In genomic region chr4:26108024-26108423, GRCh38 we compare ENCODE assay signal across 25 cellular contexts.
"Had no signal": no experiment of that assay in that cellular context is flagged by ENCODE, and none has a peak within 500 bp of the region (broad histone marks: within the 10 kb centered on the region; RNA-seq: fewer than 3 reads in every experiment).

No MANE protein-coding gene starts in this region.

- H3K36me3 ChIP-seq: breast epithelium, colonic mucosa, esophagus squamous epithelium, gastroesophageal sphincter, heart left ventricle, right lobe of liver, transverse colon, uterus had no signal

- ATAC-seq: activated T-cell treated with anti-CD3 and anti-CD28 coated beads, Interleukin-2, amount 50 U/mL, for 4 hours; gastroesophageal sphincter; heart left ventricle; left colon; mucosa of descending colon; right lobe of liver; stimulated activated memory B cell treated with anti-CD40 and anti-IgM and Interleukin-4, amounts not matched to agents 10 μg/mL and 1 μg/mL and 100 μg/mL, for 72 hours had no signal

- DNase-seq: activated CD4-positive, alpha-beta T cell treated with anti-CD3 and anti-CD28 coated beads, Interleukin-2, amount 50 U/mL, for 48 hours; activated CD8-positive, alpha-beta memory T cell treated with anti-CD3 and anti-CD28 coated beads, Interleukin-2, amount 50 U/mL, for 48 hours; activated naive CD4-positive, alpha-beta T cell; activated naive CD8-positive, alpha-beta T cell treated with anti-CD3 and anti-CD28 coated beads for 36 hours; activated T-cell treated with anti-CD3 and anti-CD28 coated beads, Interleukin-2, amount 50 U/mL, for 4 hours; amniotic stem cell; colonic mucosa; esophagus squamous epithelium; heart left ventricle; left colon; mucosa of descending colon; naive B cell; occipital lobe; right lobe of liver; stimulated activated CD4-positive, alpha-beta T cell treated with anti-CD3 and anti-CD28 coated beads, Interleukin-15, amount 100 ng/mL, for 24 hours; transverse colon; uterus had no signal

- H3K9me3 ChIP-seq: colonic mucosa, right lobe of liver, uterus had no signal

- H3K4me1 ChIP-seq: breast epithelium, colonic mucosa, right lobe of liver had no signal

- H3K27ac Mint-ChIP-seq: activated naive CD8-positive, alpha-beta T cell treated with anti-CD3 and anti-CD28 coated beads for 36 hours; activated T-helper 2 cell treated with anti-CD3 and anti-CD28 coated beads, Interferon-gamma antibody, Interleukin-2, Interleukin-4, amounts not matched to agents 10 μg/mL and 5 μg/mL and 100 μg/mL, durations not matched to agents 14 hours and 24 hours and 36 hours; memory B cell; naive B cell; stimulated activated memory B cell treated with anti-CD40 and anti-IgM and Interleukin-4, amounts not matched to agents 10 μg/mL and 1 μg/mL and 100 μg/mL, for 72 hours had no signal

- H3K4me3 ChIP-seq: breast epithelium, colonic mucosa, esophagus squamous epithelium, gastroesophageal sphincter, heart left ventricle, mucosa of descending colon, right lobe of liver, skin epidermis, transverse colon, uterus had no signal

- H3K9me3 Mint-ChIP-seq: central memory CD8-positive, alpha-beta T cell; memory B cell; stimulated activated memory B cell treated with anti-CD40 and anti-IgM and Interleukin-4, amounts not matched to agents 10 μg/mL and 1 μg/mL and 100 μg/mL, for 72 hours had no signal

- H3K27me3 ChIP-seq: breast epithelium, colonic mucosa, esophagus squamous epithelium, gastroesophageal sphincter, right lobe of liver, transverse colon, uterus had no signal

- H3K4me1 Mint-ChIP-seq: central memory CD8-positive, alpha-beta T cell; memory B cell; naive B cell; neural crest cell; stimulated activated memory B cell treated with anti-CD40 and anti-IgM and Interleukin-4, amounts not matched to agents 10 μg/mL and 1 μg/mL and 100 μg/mL, for 72 hours had no signal

- H3K36me3 Mint-ChIP-seq: memory B cell; stimulated activated memory B cell treated with anti-CD40 and anti-IgM and Interleukin-4, amounts not matched to agents 10 μg/mL and 1 μg/mL and 100 μg/mL, for 72 hours had no signal

- H3K4me3 Mint-ChIP-seq: activated naive CD8-positive, alpha-beta T cell treated with anti-CD3 and anti-CD28 coated beads for 36 hours; activated T-cell treated with anti-CD3 and anti-CD28 coated beads, Interleukin-2, amount 50 U/mL, for 4 hours; central memory CD8-positive, alpha-beta T cell; memory B cell; naive B cell; neural crest cell; stimulated activated memory B cell treated with anti-CD40 and anti-IgM and Interleukin-4, amounts not matched to agents 10 μg/mL and 1 μg/mL and 100 μg/mL, for 72 hours had no signal

- H3K27ac ChIP-seq: breast epithelium, colonic mucosa, gastroesophageal sphincter, right lobe of liver, skin epidermis, transverse colon had no signal
